In the genomic region with DNA sequence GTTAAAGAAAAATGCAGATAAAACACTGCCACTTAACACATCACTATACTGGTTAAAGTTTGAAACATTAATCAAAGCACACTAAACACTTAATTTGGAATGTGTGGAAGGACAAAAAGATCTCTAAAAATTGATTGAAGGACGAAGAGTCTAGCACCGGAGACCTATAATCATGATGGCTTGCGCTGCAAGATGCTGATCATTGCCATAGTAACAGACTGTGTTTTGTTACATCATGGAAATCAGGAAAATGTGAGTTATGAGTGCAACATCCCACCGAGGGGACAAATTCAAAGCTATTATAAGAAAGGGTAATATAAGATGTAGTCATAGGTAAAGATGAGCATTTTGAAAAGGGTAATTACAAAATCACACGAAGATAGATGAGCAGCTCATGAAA, we compare ENCODE assay signal across 32 cellular contexts.
"Had no signal": no experiment of that assay in that cellular context is flagged by ENCODE, and none has a peak within 500 bp of the region (broad histone marks: within the 10 kb centered on the region; RNA-seq: fewer than 3 reads in every experiment).

No MANE protein-coding gene starts in this region.

- H3K27ac Mint-ChIP-seq: T-cell had no signal

- H3K9ac ChIP-seq: KMS-11 had no signal

- H3K36me3 ChIP-seq: MG63, SJCRH30 had no signal

- H3K4me1 ChIP-seq: SJCRH30 had no signal

- H3K27me3 ChIP-seq: MG63, SJCRH30 had no signal

- H3K4me2 ChIP-seq: KMS-11, PC-9 had no signal

- DNase-seq: Karpas-422, MG63, NCI-H1048, NCI-H1092 treated with DMSO at 0.1 percent for 48 hours, NCI-H1105 treated with DMSO at 0.1 percent for 48 hours, NCI-H1417, NCI-H1436, NCI-H146, NCI-H1694, NCI-H187, NCI-H1930, NCI-H2029 treated with DMSO at 0.1 percent for 48 hours, NCI-H2081 treated with DMSO at 0.1 percent for 48 hours, NCI-H2107, NCI-H2171, NCI-H226, NCI-H446 treated with DMSO at 0.1 percent for 48 hours, NCI-H510A, NCI-H524, NCI-H526, NCI-H69, NCI-H748 treated with DMSO at 0.1 percent for 48 hours, NCI-H82, PC-9, SHP77, SIG-M5, SJCRH30, T-cell had no signal

- H3K4me3 Mint-ChIP-seq: T-cell had no signal

- H3K27ac ChIP-seq: KMS-11, PC-9, RWPE1, SJCRH30, SK-N-MC had no signal

- FAIRE-seq: RCC 7860 had no signal

- H3K27me3 Mint-ChIP-seq: T-cell had no signal

- H2AFZ ChIP-seq: PC-9 had no signal

- H3K4me3 ChIP-seq: MG63, PC-9, SJCRH30, SK-N-MC had no signal

- H3K4me1 Mint-ChIP-seq: T-cell had no signal

- H3K9me3 ChIP-seq: MG63, SJCRH30 had no signal

- H3K36me3 Mint-ChIP-seq: T-cell had no signal
